ENCODE assay signal across 2 cellular contexts in genomic region chrX:151359341-151359740, GRCh38.
TF ChIP-seq lines count a peak whose summit lies in the region.

No MANE protein-coding gene starts in this region.

TF ChIP-seq in WTC11, 78 proteins besides CTCF, POLR2A, EP300 and RAD21 (continues in another document):
- no peak for TF ChIP-seq HMGXB4 (CRISPR knock-in tag; IDR thresholded peaks at IDR 0.05)
- TF ChIP-seq ZBTB43 (CRISPR knock-in tag; IDR thresholded peaks at IDR 0.05) = no peak
- TF ChIP-seq ERG (CRISPR knock-in tag; IDR thresholded peaks at IDR 0.05) = no peak
- TF ChIP-seq ETV6 (CRISPR knock-in tag; IDR thresholded peaks at IDR 0.05) = no peak
- no peak for TF ChIP-seq TEAD1 (CRISPR knock-in tag; IDR thresholded peaks at IDR 0.05)
- no peak for TF ChIP-seq SMAD4 (CRISPR knock-in tag; IDR thresholded peaks at IDR 0.05)
- TF ChIP-seq ZNF317 (CRISPR knock-in tag; IDR thresholded peaks at IDR 0.05; ENCODE audit: borderline replicate concordance, low read depth) = no peak
- TF ChIP-seq ZSCAN18 (CRISPR knock-in tag; IDR thresholded peaks at IDR 0.05) = no peak
- no peak for TF ChIP-seq GTF2I (CRISPR knock-in tag; conservative IDR thresholded peaks at IDR 0.05)
- TF ChIP-seq JAZF1 (CRISPR knock-in tag; IDR thresholded peaks at IDR 0.05) = no peak
- no peak for TF ChIP-seq ZNF671 (CRISPR knock-in tag; IDR thresholded peaks at IDR 0.05)
- no peak for TF ChIP-seq E2F5 (CRISPR knock-in tag; IDR thresholded peaks at IDR 0.05)
- TF ChIP-seq ZNF532 (CRISPR knock-in tag; IDR thresholded peaks at IDR 0.05; ENCODE audit: borderline replicate concordance) = no peak
- no peak for TF ChIP-seq ATF1 (CRISPR knock-in tag; IDR thresholded peaks at IDR 0.05)
- TF ChIP-seq FOXK1 (CRISPR knock-in tag; IDR thresholded peaks at IDR 0.05) = no peak

TF ChIP-seq in HepG2, 621 proteins besides CTCF, POLR2A, EP300 and RAD21:
- TF ChIP-seq ZC3H4 (CRISPR knock-in tag; IDR thresholded peaks at IDR 0.05; ENCODE audit: borderline replicate concordance) (no peak), ZNF501 (CRISPR knock-in tag; IDR thresholded peaks at IDR 0.05) (no peak), RFXANK (CRISPR knock-in tag; IDR thresholded peaks at IDR 0.05) (no peak), DMAP1 (CRISPR knock-in tag; IDR thresholded peaks at IDR 0.05) (no peak), NFE2 (CRISPR knock-in tag; IDR thresholded peaks at IDR 0.05) (no peak), ZNF407 (CRISPR knock-in tag; IDR thresholded peaks at IDR 0.05; ENCODE audit: not compliant biosample characterization) (no peak), ZNF614 (CRISPR knock-in tag; IDR thresholded peaks at IDR 0.05; ENCODE audit: borderline replicate concordance) (no peak), TAF15 (IDR thresholded peaks at IDR 0.05; ENCODE audit: low read depth, low read length, poor library complexity, severe bottlenecking) (no peak), ZBTB4 (CRISPR knock-in tag; IDR thresholded peaks at IDR 0.05; ENCODE audit: borderline replicate concordance) (no peak), ZNF225 (CRISPR knock-in tag; IDR thresholded peaks at IDR 0.05) (no peak), GTF3A (CRISPR knock-in tag; conservative IDR thresholded peaks at IDR 0.05) (no peak), MAFK (conservative IDR thresholded peaks at IDR 0.05 in 1 of 2, IDR thresholded peaks at IDR 0.05 in 1 of 2; ENCODE audit: low read length in 2 of 2) (no peak), ZFP36 (IDR thresholded peaks at IDR 0.05; ENCODE audit: borderline replicate concordance, low read depth, low read length, partially characterized antibody) (no peak), ZNF652 (CRISPR knock-in tag; IDR thresholded peaks at IDR 0.05; ENCODE audit: borderline replicate concordance, low read depth) (no peak), ATM (IDR thresholded peaks at IDR 0.05; ENCODE audit: borderline replicate concordance) (no peak), SNAPC4 (CRISPR knock-in tag; IDR thresholded peaks at IDR 0.05) (no peak), ZBTB21 (CRISPR knock-in tag; IDR thresholded peaks at IDR 0.05) (no peak)
